Comparison of ENCODE assay signal across 8 cellular contexts in the genomic region with DNA sequence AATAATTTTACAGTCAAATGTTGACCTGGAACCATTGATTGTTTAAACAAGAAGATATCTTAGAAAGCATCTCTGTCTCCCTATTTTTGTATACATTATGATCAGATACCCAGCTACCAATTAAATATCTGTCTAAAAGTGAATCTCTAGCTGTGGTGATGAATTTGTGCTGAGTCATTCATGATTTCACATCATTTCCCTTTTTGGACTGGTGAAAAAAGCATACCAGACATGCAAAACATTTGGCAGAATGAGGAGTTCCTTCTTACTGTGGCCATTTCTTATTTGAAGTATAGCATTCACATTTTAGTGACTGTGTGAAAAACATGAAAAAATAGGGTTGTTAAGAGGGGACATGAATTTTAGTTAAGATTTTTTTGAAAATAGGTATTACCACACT.
DNase-seq lines count a peak whose midpoint lies in the region; ATAC-seq, FAIRE-seq and TF ChIP-seq lines count a peak whose summit lies in the region.

No MANE protein-coding gene starts in this region.

- TF ChIP-seq RAD21 in HepG2 (CRISPR knock-in tag; IDR thresholded peaks at IDR 0.05): no peak

- no peaks in the 10 kb centered on the region; a peak in 1 of 5 replicates for H3K36me3 ChIP-seq in HepG2 (replicated peaks in 1 of 2; ENCODE audit: control insufficient read depth in 1 of 2, insufficient read depth in 2 of 2, low read length in 2 of 2)

- no TSS peak for BruUV-seq in HepG2 (replicated peaks; lab: Mats Ljungman, UMichigan)

- peaks cover 17% of the 10 kb centered on the region for H3K4me1 ChIP-seq in HepG2 (ENCODE audit: insufficient read depth, low read length)
- peaks cover 1% of the 10 kb centered on the region for H3K4me1 ChIP-seq in right cardiac atrium (ENCODE audit: control insufficient read depth, insufficient read depth, low read length)

- no peak overlapping the region for H3K27ac ChIP-seq in HepG2 (ENCODE audit: extremely low read length, insufficient read depth, low read length)
- no peak overlapping the region for H3K27ac ChIP-seq in right cardiac atrium (ENCODE audit: low read length)

- intact Hi-C loops in HepG2 (cut with micrococcal nuclease; ENCODE audit: unreplicated experiment) (no loop called here), right cardiac atrium (cut with DNase I) (no loop called here)

- TF ChIP-seq CTCF in HepG2 (CRISPR knock-in tag; IDR thresholded peaks at IDR 0.05): no peak

- no peak for FAIRE-seq in HepG2 (lab: Jason Lieb, UNC)

- H3K79me2 ChIP-seq in HepG2 (ENCODE audit: insufficient read depth, low read length): no peaks in the 10 kb centered on the region

- DNase-seq in RPMI7951 (ENCODE audit: low read depth) (peak; percentile 76), HepG2 (ENCODE audit: low spot score) (no peak), activated gamma-delta T cell treated with Interleukin-2 at 50 U/mL for 16 hours (no peak), right cardiac atrium (no peak), NCI-H1417 (lab: John Stamatoyannopoulos, UW) (no peak)
- DNase-seq in activated CD4-positive, alpha-beta T cell treated with anti-CD3 and anti-CD28 coated beads, Interleukin-2, amount 50 U/mL, for 48 hours: no peak

- no peak overlapping the region for H3K4me2 ChIP-seq in HepG2 (ENCODE audit: low read depth, low read length)

- H2AFZ ChIP-seq in HepG2 (ENCODE audit: low read length): no peak overlapping the region

- H4K20me1 ChIP-seq in HepG2 (ENCODE audit: insufficient read depth, low read length): no peaks in the 10 kb centered on the region

- POLR2A ChIA-PET in HepG2 (lab: Yijun Ruan, JAX): no interaction called here

- TF ChIP-seq EP300 in HepG2 (IDR thresholded peaks at IDR 0.05; ENCODE audit: low read depth in 2 of 2, low read length in 2 of 2) (no peak), HepG2 (CRISPR knock-in tag; IDR thresholded peaks at IDR 0.05; ENCODE audit: borderline replicate concordance) (no peak)

- H3K9me3 ChIP-seq in HepG2 (ENCODE audit: low read length) (no peaks in the 10 kb centered on the region), right cardiac atrium (ENCODE audit: control insufficient read depth, low read length) (no peaks in the 10 kb centered on the region)

- peak; percentile 99 for ATAC-seq in GM18867 (IDR thresholded peaks at IDR 0.05; ENCODE audit: unreplicated experiment)
- ATAC-seq in HG02938 (IDR thresholded peaks at IDR 0.05; ENCODE audit: unreplicated experiment): peak; percentile 99
- ATAC-seq in HepG2: no peak
- no peak for ATAC-seq in right cardiac atrium

- CTCF ChIA-PET in HepG2 (lab: Yijun Ruan, JAX; ENCODE audit: low intra/inter-chr PET ratio, low total read pairs): no interaction called here

- H3K27me3 ChIP-seq in HepG2 (ENCODE audit: control insufficient read depth in 1 of 2, insufficient read depth in 2 of 2, low read length in 2 of 2) (no peaks in the 10 kb centered on the region; a peak in 1 of 5 replicates), right cardiac atrium (ENCODE audit: control insufficient read depth, insufficient read depth) (no peaks in the 10 kb centered on the region)

- H3K9ac ChIP-seq in HepG2 (ENCODE audit: insufficient read depth, low read depth, low read length): no peak overlapping the region

- no peak overlapping the region for H3K4me3 ChIP-seq in HepG2 (replicated peaks in 1 of 3; ENCODE audit: insufficient read depth in 1 of 3, low read depth in 2 of 3, low read length in 3 of 3)
- H3K4me3 ChIP-seq in right cardiac atrium (ENCODE audit: low read length): no peak overlapping the region

- in situ Hi-C loops in HepG2 (cut with HindIII; ENCODE audit: extremely low pct_ligation_motif_present, low pct_unique_long_range_greater_than_20kb): no loop called here

- TF ChIP-seq POLR2A in HepG2 (IDR thresholded peaks at IDR 0.05; ENCODE audit: insufficient read depth in 1 of 2, low read depth in 2 of 2, low read length in 2 of 2): no peak

TF ChIP-seq in HepG2, 621 proteins besides CTCF, POLR2A, EP300 and RAD21 (continues in another document):
- TF ChIP-seq, protein P1, sequence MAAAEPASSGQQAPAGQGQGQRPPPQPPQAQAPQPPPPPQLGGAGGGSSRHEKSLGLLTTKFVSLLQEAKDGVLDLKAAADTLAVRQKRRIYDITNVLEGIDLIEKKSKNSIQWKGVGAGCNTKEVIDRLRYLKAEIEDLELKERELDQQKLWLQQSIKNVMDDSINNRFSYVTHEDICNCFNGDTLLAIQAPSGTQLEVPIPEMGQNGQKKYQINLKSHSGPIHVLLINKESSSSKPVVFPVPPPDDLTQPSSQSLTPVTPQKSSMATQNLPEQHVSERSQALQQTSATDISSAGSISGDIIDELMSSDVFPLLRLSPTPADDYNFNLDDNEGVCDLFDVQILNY (CRISPR knock-in tag; conservative IDR thresholded peaks at IDR 0.05): no peak
- TF ChIP-seq EHMT2 (IDR thresholded peaks at IDR 0.05; ENCODE audit: borderline replicate concordance, low read depth, low read length): no peak
- peak; percentile 67 to 73 for TF ChIP-seq MAFK (conservative IDR thresholded peaks at IDR 0.05 in 1 of 2, IDR thresholded peaks at IDR 0.05 in 1 of 2; ENCODE audit: low read length in 2 of 2)
- no peak for TF ChIP-seq SMAD3 (CRISPR knock-in tag; IDR thresholded peaks at IDR 0.05)
- no peak for TF ChIP-seq SP4 (CRISPR knock-in tag; IDR thresholded peaks at IDR 0.05)
- TF ChIP-seq SAP130 (CRISPR knock-in tag; IDR thresholded peaks at IDR 0.05; ENCODE audit: low read depth): no peak
- no peak for TF ChIP-seq PTBP1 (IDR thresholded peaks at IDR 0.05; ENCODE audit: low read depth, low read length, poor library complexity, severe bottlenecking)
- no peak for TF ChIP-seq HOXA3 (CRISPR knock-in tag; IDR thresholded peaks at IDR 0.05)
- TF ChIP-seq, protein P2, sequence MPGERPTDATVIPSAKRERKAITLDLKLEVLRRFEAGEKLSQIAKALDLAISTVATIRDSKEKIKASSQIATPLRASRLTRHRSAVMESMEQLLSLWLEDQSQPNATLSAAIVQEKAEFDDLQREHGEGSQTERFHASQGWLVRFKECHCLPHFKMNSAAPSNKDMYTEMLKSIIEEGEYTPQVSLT (CRISPR knock-in tag; IDR thresholded peaks at IDR 0.05; ENCODE audit: borderline replicate concordance, low read depth): no peak
- TF ChIP-seq SMARCE1 (IDR thresholded peaks at IDR 0.05; ENCODE audit: borderline replicate concordance): no peak
- TF ChIP-seq NFE2L2 (IDR thresholded peaks at IDR 0.05; ENCODE audit: low read length): peak; percentile 96
- TF ChIP-seq, protein P3, sequence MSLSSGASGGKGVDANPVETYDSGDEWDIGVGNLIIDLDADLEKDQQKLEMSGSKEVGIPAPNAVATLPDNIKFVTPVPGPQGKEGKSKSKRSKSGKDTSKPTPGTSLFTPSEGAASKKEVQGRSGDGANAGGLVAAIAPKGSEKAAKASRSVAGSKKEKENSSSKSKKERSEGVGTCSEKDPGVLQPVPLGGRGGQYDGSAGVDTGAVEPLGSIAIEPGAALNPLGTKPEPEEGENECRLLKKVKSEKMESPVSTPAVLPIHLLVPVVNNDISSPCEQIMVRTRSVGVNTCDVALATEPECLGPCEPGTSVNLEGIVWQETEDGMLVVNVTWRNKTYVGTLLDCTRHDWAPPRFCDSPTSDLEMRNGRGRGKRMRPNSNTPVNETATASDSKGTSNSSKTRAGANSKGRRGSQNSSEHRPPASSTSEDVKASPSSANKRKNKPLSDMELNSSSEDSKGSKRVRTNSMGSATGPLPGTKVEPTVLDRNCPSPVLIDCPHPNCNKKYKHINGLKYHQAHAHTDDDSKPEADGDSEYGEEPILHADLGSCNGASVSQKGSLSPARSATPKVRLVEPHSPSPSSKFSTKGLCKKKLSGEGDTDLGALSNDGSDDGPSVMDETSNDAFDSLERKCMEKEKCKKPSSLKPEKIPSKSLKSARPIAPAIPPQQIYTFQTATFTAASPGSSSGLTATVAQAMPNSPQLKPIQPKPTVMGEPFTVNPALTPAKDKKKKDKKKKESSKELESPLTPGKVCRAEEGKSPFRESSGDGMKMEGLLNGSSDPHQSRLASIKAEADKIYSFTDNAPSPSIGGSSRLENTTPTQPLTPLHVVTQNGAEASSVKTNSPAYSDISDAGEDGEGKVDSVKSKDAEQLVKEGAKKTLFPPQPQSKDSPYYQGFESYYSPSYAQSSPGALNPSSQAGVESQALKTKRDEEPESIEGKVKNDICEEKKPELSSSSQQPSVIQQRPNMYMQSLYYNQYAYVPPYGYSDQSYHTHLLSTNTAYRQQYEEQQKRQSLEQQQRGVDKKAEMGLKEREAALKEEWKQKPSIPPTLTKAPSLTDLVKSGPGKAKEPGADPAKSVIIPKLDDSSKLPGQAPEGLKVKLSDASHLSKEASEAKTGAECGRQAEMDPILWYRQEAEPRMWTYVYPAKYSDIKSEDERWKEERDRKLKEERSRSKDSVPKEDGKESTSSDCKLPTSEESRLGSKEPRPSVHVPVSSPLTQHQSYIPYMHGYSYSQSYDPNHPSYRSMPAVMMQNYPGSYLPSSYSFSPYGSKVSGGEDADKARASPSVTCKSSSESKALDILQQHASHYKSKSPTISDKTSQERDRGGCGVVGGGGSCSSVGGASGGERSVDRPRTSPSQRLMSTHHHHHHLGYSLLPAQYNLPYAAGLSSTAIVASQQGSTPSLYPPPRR (CRISPR knock-in tag; IDR thresholded peaks at IDR 0.05; ENCODE audit: borderline replicate concordance): no peak
- no peak for TF ChIP-seq TBX3 (IDR thresholded peaks at IDR 0.05; ENCODE audit: borderline replicate concordance)
- no peak for TF ChIP-seq YY1 (IDR thresholded peaks at IDR 0.05; ENCODE audit: insufficient read depth, insufficient replicate concordance, low read depth, low read length)
- TF ChIP-seq MEIS1 (CRISPR knock-in tag; IDR thresholded peaks at IDR 0.05; ENCODE audit: borderline replicate concordance): no peak
- TF ChIP-seq NFE2 (CRISPR knock-in tag; IDR thresholded peaks at IDR 0.05): peak; percentile 58; the same call in 1 of the 2 replicates
- no peak for TF ChIP-seq ZNF34 (CRISPR knock-in tag; IDR thresholded peaks at IDR 0.05; ENCODE audit: borderline replicate concordance)
- no peak for TF ChIP-seq KLF12 (CRISPR knock-in tag; IDR thresholded peaks at IDR 0.05; ENCODE audit: borderline replicate concordance)
- TF ChIP-seq, protein P4, sequence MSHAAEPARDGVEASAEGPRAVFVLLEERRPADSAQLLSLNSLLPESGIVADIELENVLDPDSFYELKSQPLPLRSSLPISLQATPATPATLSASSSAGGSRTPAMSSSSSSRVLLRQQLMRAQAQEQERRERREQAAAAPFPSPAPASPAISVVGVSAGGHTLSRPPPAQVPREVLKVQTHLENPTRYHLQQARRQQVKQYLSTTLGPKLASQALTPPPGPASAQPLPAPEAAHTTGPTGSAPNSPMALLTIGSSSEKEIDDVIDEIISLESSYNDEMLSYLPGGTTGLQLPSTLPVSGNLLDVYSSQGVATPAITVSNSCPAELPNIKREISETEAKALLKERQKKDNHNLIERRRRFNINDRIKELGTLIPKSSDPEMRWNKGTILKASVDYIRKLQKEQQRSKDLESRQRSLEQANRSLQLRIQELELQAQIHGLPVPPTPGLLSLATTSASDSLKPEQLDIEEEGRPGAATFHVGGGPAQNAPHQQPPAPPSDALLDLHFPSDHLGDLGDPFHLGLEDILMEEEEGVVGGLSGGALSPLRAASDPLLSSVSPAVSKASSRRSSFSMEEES (CRISPR knock-in tag; IDR thresholded peaks at IDR 0.05): no peak
- no peak for TF ChIP-seq ZNF629 (CRISPR knock-in tag; conservative IDR thresholded peaks at IDR 0.05)

Comparison
In these comparisons a context has a peak if more than half of its experiments do, and no peak if none do; other contexts are left out.
1. ATAC-seq: peak in GM18867 (single experiment) and HG02938 (single experiment); none in HepG2 (single experiment) and right cardiac atrium (0 of 2).